In genomic region chr7:505171-505570, GRCh38 we compare ENCODE assay signal across 24 cellular contexts. TPM values are rescaled to one million over a fixed set of nuclear protein-coding genes. Genes with fewer than 3 reads are reported as not detected.
DNase-seq lines count a peak whose midpoint lies in the region; ATAC-seq and TF ChIP-seq lines count a peak whose summit lies in the region.
"Had no signal": no experiment of that assay in that cellular context is flagged by ENCODE, and none has a peak within 500 bp of the region (broad histone marks: within the 10 kb centered on the region; RNA-seq: fewer than 3 reads in every experiment).

No MANE protein-coding gene starts in this region.

- in situ Hi-C loops in transverse colon (cut with MboI; ENCODE audit: low pct_ligation_motif_present in 1 of 4, low pct_unique_long_range_greater_than_20kb in 1 of 4, low sequenced_read_pairs in 3 of 4): no loop called here

- no peak overlapping the region for H2BK12ac ChIP-seq in neuronal stem cell (ENCODE audit: low read length)

- ATAC-seq in HG03097 (IDR thresholded peaks at IDR 0.05; ENCODE audit: low FRiP score, unreplicated experiment) (no peak), GM18517 (IDR thresholded peaks at IDR 0.05; ENCODE audit: unreplicated experiment) (no peak)
- ATAC-seq: gastroesophageal sphincter had no signal

- no peak overlapping the region for H3K4me3 Mint-ChIP-seq in activated naive CD4-positive, alpha-beta T cell treated with anti-CD3 and anti-CD28 coated beads, Interleukin-2, amount 10 ng/mL, durations not matched to agents 7 days and 5 days
- no peak overlapping the region for H3K4me3 Mint-ChIP-seq in glutamatergic neuron (ENCODE audit: unreplicated experiment)
- H3K4me3 Mint-ChIP-seq: dendritic cell treated with granulocyte-macrophage colony-stimulating factor and Interleukin-4, amounts not matched to agents 40 ng/mL and 50 ng/mL, for 4 days; memory B cell had no signal

- CTCF ChIA-PET in activated naive CD4-positive, alpha-beta T cell treated with anti-CD3 and anti-CD28 coated beads, Interleukin-2, amount 10 ng/mL, durations not matched to agents 7 days and 5 days (lab: Charles Lee): no interaction called here

- no peak overlapping the region for H2AFZ ChIP-seq in neuronal stem cell (ENCODE audit: low read length)

- no peak overlapping the region for H3K18ac ChIP-seq in neuronal stem cell (ENCODE audit: low read length)

- H2BK15ac ChIP-seq in neuronal stem cell (ENCODE audit: low read length): no peak overlapping the region

- no peaks in the 10 kb centered on the region for H3K36me3 ChIP-seq in neuronal stem cell (replicated peaks in 1 of 2; ENCODE audit: control insufficient read depth in 2 of 2, insufficient read depth in 2 of 2, low read length in 2 of 2)
- peaks cover 0 to 17% (median 7%) of the 10 kb centered on the region in 4 donors for H3K36me3 ChIP-seq in transverse colon
- H3K36me3 ChIP-seq: neutrophil had no signal

- intact Hi-C loops in transverse colon (cut with DNase I; ENCODE audit: low total_unique reads): no loop called here

- H4K91ac ChIP-seq in neuronal stem cell (ENCODE audit: low read depth, low read length, poor library complexity): no peak overlapping the region

- no peak overlapping the region for H3K4me2 ChIP-seq in neuronal stem cell (ENCODE audit: insufficient read depth, low read length, poor library complexity, severe bottlenecking)

- TF ChIP-seq CTCF in glutamatergic neuron (IDR thresholded peaks at IDR 0.05; ENCODE audit: partially characterized antibody, unreplicated experiment) (no peak), transverse colon (IDR thresholded peaks at IDR 0.05) (no peak)

- H3K9ac ChIP-seq in neuronal stem cell (ENCODE audit: low read depth, low read length, poor library complexity): no peak overlapping the region

- H3K9me3 Mint-ChIP-seq in activated naive CD4-positive, alpha-beta T cell treated with anti-CD3 and anti-CD28 coated beads, Interleukin-2, amount 10 ng/mL, durations not matched to agents 7 days and 5 days: no peaks in the 10 kb centered on the region
- peaks cover 6% of the 10 kb centered on the region for H3K9me3 Mint-ChIP-seq in glutamatergic neuron (ENCODE audit: unreplicated experiment)
- H3K9me3 Mint-ChIP-seq: dendritic cell treated with granulocyte-macrophage colony-stimulating factor and Interleukin-4, amounts not matched to agents 40 ng/mL and 50 ng/mL, for 4 days; memory B cell had no signal

- peaks cover 0 to 4% (median 0%) of the 10 kb centered on the region in 3 experiments for H3K27me3 ChIP-seq in neuronal stem cell (ENCODE audit: control insufficient read depth in 3 of 3, insufficient read depth in 3 of 3, low read depth in 1 of 3, low read length in 3 of 3)
- H3K27me3 ChIP-seq in transverse colon: no peaks in the 10 kb centered on the region
- H3K27me3 ChIP-seq: gastroesophageal sphincter, neutrophil, suprapubic skin had no signal

- H2BK120ac ChIP-seq in neuronal stem cell (ENCODE audit: low read depth, low read length): no peak overlapping the region

- DNase-seq in activated naive CD4-positive, alpha-beta T cell treated with anti-CD3 and anti-CD28 coated beads, Interleukin-2, amount 50 U/mL, for 16 hours: peak; percentile 5
- DNase-seq in activated naive CD4-positive, alpha-beta T cell treated with anti-CD3 and anti-CD28 coated beads, Interleukin-2, amount 10 ng/mL, durations not matched to agents 7 days and 5 days: no peak
- DNase-seq in glutamatergic neuron: peak; percentile 6
- DNase-seq in neuronal stem cell (ENCODE audit: low spot score): no peak
- DNase-seq in transverse colon: peak; percentile 9
- DNase-seq in hippocampal formation (lab: John Stamatoyannopoulos, UW): no peak
- DNase-seq: activated effector memory CD4-positive, alpha-beta T cell treated with anti-CD3 and anti-CD28 coated beads, Interleukin-2, amount 50 U/mL, for 16 hours; erythroblast; GF-D8; H7; KBM-7; NCI-H1048; NCI-H69; OCI-M1; stimulated activated CD4-positive, alpha-beta T cell treated with anti-CD3 and anti-CD28 coated beads, Interleukin-4, amount 100 ng/mL, for 24 hours; T-helper 9 cell had no signal

- H3K36me3 Mint-ChIP-seq in activated naive CD4-positive, alpha-beta T cell treated with anti-CD3 and anti-CD28 coated beads, Interleukin-2, amount 10 ng/mL, durations not matched to agents 7 days and 5 days: no peaks in the 10 kb centered on the region
- H3K36me3 Mint-ChIP-seq in glutamatergic neuron (ENCODE audit: unreplicated experiment): no peaks in the 10 kb centered on the region
- H3K36me3 Mint-ChIP-seq: memory B cell had no signal

- H2AK5ac ChIP-seq in neuronal stem cell (ENCODE audit: low read depth, low read length): peak overlapping the region; percentile 6

- H3K27ac ChIP-seq in neuronal stem cell (replicated peaks; ENCODE audit: low read length) (no peak overlapping the region), transverse colon (peak overlapping the region; percentile 86 to 89 (median 87))
- H3K27ac ChIP-seq: 22Rv1, neutrophil, suprapubic skin had no signal

- no peak overlapping the region for H3K14ac ChIP-seq in neuronal stem cell (ENCODE audit: low read length)

- TF ChIP-seq POLR2A in transverse colon (IDR thresholded peaks at IDR 0.05): no peak

- no peak overlapping the region for H3K27ac Mint-ChIP-seq in activated naive CD4-positive, alpha-beta T cell treated with anti-CD3 and anti-CD28 coated beads, Interleukin-2, amount 10 ng/mL, durations not matched to agents 7 days and 5 days
- no peak overlapping the region for H3K27ac Mint-ChIP-seq in glutamatergic neuron (ENCODE audit: unreplicated experiment)
- H3K27ac Mint-ChIP-seq: dendritic cell treated with granulocyte-macrophage colony-stimulating factor and Interleukin-4, amounts not matched to agents 40 ng/mL and 50 ng/mL, for 4 days; memory B cell had no signal

- H3K4ac ChIP-seq in neuronal stem cell (ENCODE audit: low read length): no peak overlapping the region

- WGBS in neuronal stem cell (ENCODE audit: extremely low coverage in 2 of 2, insufficient read length in 2 of 2, insufficient replicate concordance in 1 of 2), 2 donors: no CpG with 5 or more reads among the region's 16 CpGs
- 71% methylated on average over 16 of the region's 16 CpGs; no CpG with 5 or more reads in 1 of the 2 donors for WGBS in transverse colon (ENCODE audit: low coverage in 1 of 2), 2 donors

- peaks cover 8% of the 10 kb centered on the region for H3K27me3 Mint-ChIP-seq in activated naive CD4-positive, alpha-beta T cell treated with anti-CD3 and anti-CD28 coated beads, Interleukin-2, amount 10 ng/mL, durations not matched to agents 7 days and 5 days
- no peaks in the 10 kb centered on the region for H3K27me3 Mint-ChIP-seq in glutamatergic neuron (ENCODE audit: unreplicated experiment)
- H3K27me3 Mint-ChIP-seq: memory B cell had no signal

- TF ChIP-seq EP300 in transverse colon (IDR thresholded peaks at IDR 0.05; ENCODE audit: low read depth): no peak

- H3K9me3 ChIP-seq in neuronal stem cell (replicated peaks in 1 of 2; ENCODE audit: control insufficient read depth in 2 of 2, insufficient read depth in 1 of 2, low read depth in 1 of 2, low read length in 2 of 2): no peaks in the 10 kb centered on the region
- no peaks in the 10 kb centered on the region for H3K9me3 ChIP-seq in transverse colon
- H3K9me3 ChIP-seq: gastroesophageal sphincter, neutrophil, suprapubic skin had no signal

- H3K79me1 ChIP-seq in neuronal stem cell (ENCODE audit: low read depth, low read length): no peaks in the 10 kb centered on the region

- no peak overlapping the region for H3K23ac ChIP-seq in neuronal stem cell (ENCODE audit: low read depth, low read length, poor library complexity)

- H3K4me3 ChIP-seq in neuronal stem cell (ENCODE audit: low read length in 2 of 2) (no peak overlapping the region), transverse colon (no peak overlapping the region)
- H3K4me3 ChIP-seq: gastroesophageal sphincter, suprapubic skin had no signal

- H3K4me1 ChIP-seq in neuronal stem cell (ENCODE audit: control insufficient read depth in 2 of 2, insufficient read depth in 1 of 2, low read depth in 1 of 2, low read length in 2 of 2): peaks cover 0 to 5% of the 10 kb centered on the region in 2 donors
- peaks cover 29 to 39% (median 36%) of the 10 kb centered on the region in 4 donors for H3K4me1 ChIP-seq in transverse colon

- no peaks in the 10 kb centered on the region for H3K4me1 Mint-ChIP-seq in activated naive CD4-positive, alpha-beta T cell treated with anti-CD3 and anti-CD28 coated beads, Interleukin-2, amount 10 ng/mL, durations not matched to agents 7 days and 5 days
- H3K4me1 Mint-ChIP-seq in glutamatergic neuron (ENCODE audit: low read depth, unreplicated experiment): peaks cover 4% of the 10 kb centered on the region
- H3K4me1 Mint-ChIP-seq: memory B cell had no signal

- no peak overlapping the region for H2BK5ac ChIP-seq in neuronal stem cell (ENCODE audit: low read length)

- no peak overlapping the region for H4K8ac ChIP-seq in neuronal stem cell (ENCODE audit: low read depth, low read length)

RNA-seq across cellular contexts. Expression of gene PDGFA, which starts 14.5 kb away (rescaled TPM):
- 7.6 TPM for total RNA-seq in glutamatergic neuron (ENCODE audit: unreplicated experiment)
- polyA plus RNA-seq in neuronal stem cell (2013, experiment 1 of 2): 6.2 TPM
- polyA plus RNA-seq in neuronal stem cell (2013, experiment 2 of 2): 5.7 TPM
- total RNA-seq in transverse colon: 100 to 1,000 TPM in 2 of 4 donors, 10 to 100 TPM in 2; 60.2 to 123 (median 104) TPM

Comparison
In these comparisons a context has a peak if more than half of its experiments do, and no peak if none do; other contexts are left out.
1. DNase-seq: peak in activated naive CD4-positive, alpha-beta T cell treated with anti-CD3 and anti-CD28 coated beads, Interleukin-2, amount 50 U/mL, for 16 hours (single experiment), glutamatergic neuron (single experiment) and transverse colon (single experiment); none in activated naive CD4-positive, alpha-beta T cell treated with anti-CD3 and anti-CD28 coated beads, Interleukin-2, amount 10 ng/mL, durations not matched to agents 7 days and 5 days (single experiment), neuronal stem cell (single experiment) and hippocampal formation (0 of 2).